ENCODE assay signal across 9 cellular contexts in the genomic region with DNA sequence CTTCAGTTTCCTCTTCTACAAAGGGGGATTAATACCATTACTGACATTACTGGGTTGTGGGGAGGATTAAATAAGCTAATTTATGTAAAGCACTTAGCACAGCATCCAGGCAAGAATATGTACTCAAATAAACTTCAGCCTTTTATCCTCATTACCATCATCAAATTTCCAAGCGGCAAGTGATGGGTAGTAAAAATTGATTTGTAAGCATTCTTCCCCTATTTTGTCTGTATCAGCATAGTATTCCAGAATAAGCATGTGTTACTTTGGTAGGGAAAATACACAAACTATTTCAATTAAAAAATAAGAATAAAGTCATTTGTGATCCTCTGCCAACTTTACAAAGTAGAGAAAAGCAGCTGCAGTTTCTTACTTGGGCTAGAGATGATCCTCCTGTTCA.
"Had no signal": no experiment of that assay in that cellular context is flagged by ENCODE, and none has a peak within 500 bp of the region (broad histone marks: within the 10 kb centered on the region; RNA-seq: fewer than 3 reads in every experiment).

No MANE protein-coding gene starts in this region.

- H3K27ac ChIP-seq: GM23248 had no signal

- H3K27me3 Mint-ChIP-seq: IgD-negative memory B cell had no signal

- H3K27ac Mint-ChIP-seq: HFFc6, IgD-negative memory B cell had no signal

- FAIRE-seq: HTR-8/SVneo had no signal

- H3K9me3 ChIP-seq: HAP-1 had no signal

- H3K4me1 ChIP-seq: HAP-1 had no signal

- H3K4me3 Mint-ChIP-seq: HFFc6, IgD-negative memory B cell had no signal

- H3K36me3 ChIP-seq: HAP-1 had no signal

- H3K4me3 ChIP-seq: GM23248, HAP-1 had no signal

- DNase-seq: GM23248, GOT3, H7, HFFc6, KG1 had no signal

- ATAC-seq: HCT116 had no signal
